In genomic region chr11:120184946-120185677, GRCh38 we compare ENCODE assay signal across 1 cellular context.
A peak's percentile ranks its signal among the peaks of the same experiment; 100 is the strongest.
TF ChIP-seq lines count a peak whose summit lies in the region.

No MANE protein-coding gene starts in this region.

TF ChIP-seq in HepG2, 621 proteins besides CTCF, POLR2A, EP300 and RAD21 (continued from another document and continues in another):
- TF ChIP-seq REPIN1 (CRISPR knock-in tag; IDR thresholded peaks at IDR 0.05; ENCODE audit: borderline replicate concordance, low read depth) (no peak), ATF4 (CRISPR knock-in tag; IDR thresholded peaks at IDR 0.05) (no peak), ZNF530 (CRISPR knock-in tag; IDR thresholded peaks at IDR 0.05; ENCODE audit: low read depth) (no peak), KDM5B (CRISPR knock-in tag; IDR thresholded peaks at IDR 0.05; ENCODE audit: borderline replicate concordance) (peak; percentile 72; the same call in 1 of the 2 replicates), ZNF768 (CRISPR knock-in tag; IDR thresholded peaks at IDR 0.05) (peak; percentile 47), ZMYM4 (CRISPR knock-in tag; IDR thresholded peaks at IDR 0.05) (no peak), YEATS4 (CRISPR knock-in tag; IDR thresholded peaks at IDR 0.05; ENCODE audit: borderline replicate concordance) (peak; percentile 53; the same call in 1 of the 2 replicates), MXD3 (CRISPR knock-in tag; IDR thresholded peaks at IDR 0.05) (no peak), ZNF710 (CRISPR knock-in tag; IDR thresholded peaks at IDR 0.05; ENCODE audit: borderline replicate concordance) (peak; percentile 84), ZNF558 (CRISPR knock-in tag; IDR thresholded peaks at IDR 0.05; ENCODE audit: borderline replicate concordance) (no peak), ZNF354B (CRISPR knock-in tag; IDR thresholded peaks at IDR 0.05) (no peak), RXRB (CRISPR knock-in tag; IDR thresholded peaks at IDR 0.05; ENCODE audit: borderline replicate concordance) (peak; percentile 76), ZFP36L1 (CRISPR knock-in tag; IDR thresholded peaks at IDR 0.05) (peak; percentile 50; the same call in 1 of the 2 replicates), ZNF569 (CRISPR knock-in tag; IDR thresholded peaks at IDR 0.05; ENCODE audit: borderline replicate concordance) (0 out of 2 replicates have a peak, but pooled peaks have one; percentile 35), ZNF292 (CRISPR knock-in tag; IDR thresholded peaks at IDR 0.05; ENCODE audit: borderline replicate concordance, low read depth) (peak; percentile 88), ZFX (CRISPR knock-in tag; IDR thresholded peaks at IDR 0.05; ENCODE audit: low read depth) (peak; percentile 67; the same call in 1 of the 2 replicates), ATF3 (CRISPR knock-in tag; IDR thresholded peaks at IDR 0.05) (no peak), REL (CRISPR knock-in tag; conservative IDR thresholded peaks at IDR 0.05) (no peak), ZSCAN20 (CRISPR knock-in tag; IDR thresholded peaks at IDR 0.05; ENCODE audit: borderline replicate concordance) (no peak), RBAK (CRISPR knock-in tag; IDR thresholded peaks at IDR 0.05) (0 out of 2 replicates have a peak, but pooled peaks have one; percentile 30), ZFP90 (CRISPR knock-in tag; IDR thresholded peaks at IDR 0.05; ENCODE audit: borderline replicate concordance) (no peak), ZHX1 (CRISPR knock-in tag; IDR thresholded peaks at IDR 0.05; ENCODE audit: low read depth) (no peak), ZNF570 (CRISPR knock-in tag; IDR thresholded peaks at IDR 0.05; ENCODE audit: borderline replicate concordance) (no peak), TBP (CRISPR knock-in tag; IDR thresholded peaks at IDR 0.05) (no peak), SP5 (CRISPR knock-in tag; IDR thresholded peaks at IDR 0.05; ENCODE audit: borderline replicate concordance, low read depth) (peak; percentile 91), YY1 (IDR thresholded peaks at IDR 0.05; ENCODE audit: insufficient read depth, insufficient replicate concordance, low read depth, low read length) (no peak), HOMEZ (CRISPR knock-in tag; IDR thresholded peaks at IDR 0.05; ENCODE audit: low read depth) (peak; percentile 84), MAFK (conservative IDR thresholded peaks at IDR 0.05 in 1 of 2, IDR thresholded peaks at IDR 0.05 in 1 of 2; ENCODE audit: low read length in 2 of 2) (no peak), HIVEP1 (CRISPR knock-in tag; IDR thresholded peaks at IDR 0.05) (no peak; the same call in 1 of the 2 replicates), ZNF562 (CRISPR knock-in tag; IDR thresholded peaks at IDR 0.05; ENCODE audit: borderline replicate concordance) (no peak), TEAD3 (CRISPR knock-in tag; optimal IDR thresholded peaks at IDR 0.05; ENCODE audit: borderline replicate concordance) (no peak), ZNF12 (CRISPR knock-in tag; IDR thresholded peaks at IDR 0.05) (no peak; the same call in 1 of the 2 replicates), TFDP1 (CRISPR knock-in tag; IDR thresholded peaks at IDR 0.05; ENCODE audit: borderline replicate concordance) (no peak), CREB1 (IDR thresholded peaks at IDR 0.05) (no peak), CREB1 (CRISPR knock-in tag; IDR thresholded peaks at IDR 0.05) (peak; percentile 40; the same call in 1 of the 2 replicates), FOXP1 (IDR thresholded peaks at IDR 0.05) (no peak), FOXP1 (CRISPR knock-in tag; IDR thresholded peaks at IDR 0.05) (peak; percentile 63), U2AF2 (IDR thresholded peaks at IDR 0.05; ENCODE audit: low read depth, low read length) (no peak), CEBPG (CRISPR knock-in tag; IDR thresholded peaks at IDR 0.05) (peak; percentile 27), ZNF737 (CRISPR knock-in tag; IDR thresholded peaks at IDR 0.05; ENCODE audit: borderline replicate concordance) (no peak), HNF4G (IDR thresholded peaks at IDR 0.05; ENCODE audit: borderline replicate concordance, low read depth, low read length) (peak; percentile 82), HNF4G (CRISPR knock-in tag; IDR thresholded peaks at IDR 0.05; ENCODE audit: borderline replicate concordance, low read depth) (peak; percentile 71), RBFOX2 (IDR thresholded peaks at IDR 0.05; ENCODE audit: low read depth, low read length) (0 out of 2 replicates have a peak, but pooled peaks have one; percentile 15), HNF4A (CRISPR knock-in tag; IDR thresholded peaks at IDR 0.05) (peak; percentile 87), NAIF1 (CRISPR knock-in tag; IDR thresholded peaks at IDR 0.05; ENCODE audit: borderline replicate concordance) (no peak), ZNF317 (CRISPR knock-in tag; IDR thresholded peaks at IDR 0.05) (peak; percentile 74), CC2D1A (CRISPR knock-in tag; IDR thresholded peaks at IDR 0.05) (no peak), ZNF264 (CRISPR knock-in tag; IDR thresholded peaks at IDR 0.05) (peak; percentile 54; the same call in 1 of the 2 replicates), ZNF232 (CRISPR knock-in tag; IDR thresholded peaks at IDR 0.05; ENCODE audit: borderline replicate concordance) (no peak; the same call in 1 of the 2 replicates), CHD4 (IDR thresholded peaks at IDR 0.05; ENCODE audit: borderline replicate concordance, low read length) (0 out of 2 replicates have a peak, but pooled peaks have one; percentile 6), ZSCAN25 (CRISPR knock-in tag; IDR thresholded peaks at IDR 0.05) (peak; percentile 81; the same call in 1 of the 2 replicates), ZNF773 (CRISPR knock-in tag; IDR thresholded peaks at IDR 0.05; ENCODE audit: borderline replicate concordance) (no peak), KDM2A (CRISPR knock-in tag; IDR thresholded peaks at IDR 0.05; ENCODE audit: borderline replicate concordance, low read depth) (no peak), SNAPC4 (CRISPR knock-in tag; IDR thresholded peaks at IDR 0.05) (no peak), FOXJ3 (CRISPR knock-in tag; IDR thresholded peaks at IDR 0.05; ENCODE audit: borderline replicate concordance) (no peak), ZNF749 (CRISPR knock-in tag; IDR thresholded peaks at IDR 0.05; ENCODE audit: borderline replicate concordance) (no peak), CBFB (CRISPR knock-in tag; IDR thresholded peaks at IDR 0.05) (no peak), RELA (CRISPR knock-in tag; IDR thresholded peaks at IDR 0.05) (no peak), IKZF5 (CRISPR knock-in tag; IDR thresholded peaks at IDR 0.05) (peak; percentile 46)
